In genomic region chr11:43278302-43278956, GRCh38 we compare ENCODE assay signal across 8 cellular contexts. TPM values are rescaled to one million over a fixed set of nuclear protein-coding genes. Genes with fewer than 3 reads are reported as not detected.
DNase-seq lines count a peak whose midpoint lies in the region; ATAC-seq and TF ChIP-seq lines count a peak whose summit lies in the region.

No MANE protein-coding gene starts in this region.

- no peak overlapping the region for H3K27ac ChIP-seq in heart left ventricle
- no peak overlapping the region for H3K27ac ChIP-seq in right atrium auricular region
- no peak overlapping the region for H3K27ac ChIP-seq in mammary epithelial cell (ENCODE audit: insufficient read depth, low read depth, low read length)

- H3K27me3 Mint-ChIP-seq in stimulated activated memory B cell treated with anti-CD40 and anti-IgM and Interleukin-4, amounts not matched to agents 10 μg/mL and 1 μg/mL and 100 μg/mL, for 72 hours, result peaks cover 13% of the 10 kb centered on the region

- CTCF ChIA-PET in mammary epithelial cell (lab: Charles Lee; ENCODE audit: low non-redundant PET), result interaction anchor here (0.6 to 0.7 kb wide), 2 partner anchors 186 to 392 kb away, joined by 3 to 6 read pairs; no protein-coding TSS in a partner anchor

- H3K9me3 ChIP-seq in heart left ventricle (no peaks in the 10 kb centered on the region), right atrium auricular region (no peaks in the 10 kb centered on the region), mammary epithelial cell (replicated peaks; ENCODE audit: insufficient read depth, low read length) (no peaks in the 10 kb centered on the region), neuron (ENCODE audit: low read length) (no peaks in the 10 kb centered on the region)

- H2AFZ ChIP-seq in mammary epithelial cell (ENCODE audit: low read depth, low read length) (no peak overlapping the region), neuron (ENCODE audit: low read depth, low read length) (peak overlapping the region; percentile 52)

- WGBS in heart left ventricle, 4 donors, result 40 to 49% (median 41%) methylated on average over 9 of the region's 9 CpGs
- WGBS in mammary epithelial cell (ENCODE audit: low coverage, missing lambda C conversion rate), result 32% methylated on average over 9 of the region's 9 CpGs

- peaks cover 0 to 22% (median 4%) of the 10 kb centered on the region in 9 donors for H3K27me3 ChIP-seq in heart left ventricle
- H3K27me3 ChIP-seq in right atrium auricular region, result no peaks in the 10 kb centered on the region
- H3K27me3 ChIP-seq in mammary epithelial cell (ENCODE audit: insufficient read depth, low read length), result peaks cover 2% of the 10 kb centered on the region
- H3K27me3 ChIP-seq in neuron (ENCODE audit: insufficient read depth, low read length), result peaks cover 3% of the 10 kb centered on the region

- H3K27ac Mint-ChIP-seq in stimulated activated memory B cell treated with anti-CD40 and anti-IgM and Interleukin-4, amounts not matched to agents 10 μg/mL and 1 μg/mL and 100 μg/mL, for 72 hours, result no peak overlapping the region

- no peak overlapping the region for H3K4me3 ChIP-seq in heart left ventricle
- no peak overlapping the region for H3K4me3 ChIP-seq in right atrium auricular region
- H3K4me3 ChIP-seq in mammary epithelial cell (replicated peaks in 1 of 3; ENCODE audit: insufficient read depth in 1 of 3, low read depth in 2 of 3, low read length in 3 of 3), result no peak overlapping the region
- H3K4me3 ChIP-seq in neuron (ENCODE audit: low read length), result no peak overlapping the region

- H3K36me3 ChIP-seq in heart left ventricle, result no peaks in the 10 kb centered on the region
- no peaks in the 10 kb centered on the region for H3K36me3 ChIP-seq in right atrium auricular region
- no peaks in the 10 kb centered on the region for H3K36me3 ChIP-seq in mammary epithelial cell (ENCODE audit: insufficient read depth, low read length)
- no peaks in the 10 kb centered on the region for H3K36me3 ChIP-seq in neuron (ENCODE audit: insufficient read depth, low read length)

- TF ChIP-seq CTCF in heart left ventricle (IDR thresholded peaks at IDR 0.05) (peak in 10 of 12 donors; percentile 13 to 50 (median 42)), right atrium auricular region (IDR thresholded peaks at IDR 0.05) (peak in 1 of 2 donors; percentile 54), mammary epithelial cell (conservative IDR thresholded peaks at IDR 0.05 in 1 of 2, IDR thresholded peaks at IDR 0.05 in 1 of 2; ENCODE audit: extremely low read depth in 1 of 2, insufficient read depth in 1 of 2, low read depth in 1 of 2, low read length in 2 of 2) (peak; percentile 26 to 46)

- intact Hi-C loops in heart left ventricle (cut with DNase I) (loop anchor here in 2 of 10 donors (5.0 kb wide), 2 partner anchors 506 to 1816 kb away; no protein-coding TSS in a partner anchor), mammary epithelial cell (cut with micrococcal nuclease) (loop anchor here (1.0 kb wide), 1 partner anchor 508 kb away; no protein-coding TSS in a partner anchor)

- no peaks in the 10 kb centered on the region for H3K36me3 Mint-ChIP-seq in stimulated activated memory B cell treated with anti-CD40 and anti-IgM and Interleukin-4, amounts not matched to agents 10 μg/mL and 1 μg/mL and 100 μg/mL, for 72 hours

- H3K9me3 Mint-ChIP-seq in stimulated activated memory B cell treated with anti-CD40 and anti-IgM and Interleukin-4, amounts not matched to agents 10 μg/mL and 1 μg/mL and 100 μg/mL, for 72 hours, result peaks cover 7% of the 10 kb centered on the region

- H3K4me1 Mint-ChIP-seq in stimulated activated memory B cell treated with anti-CD40 and anti-IgM and Interleukin-4, amounts not matched to agents 10 μg/mL and 1 μg/mL and 100 μg/mL, for 72 hours, result no peaks in the 10 kb centered on the region

- H3K79me2 ChIP-seq in mammary epithelial cell (ENCODE audit: insufficient read depth, low read length), result no peaks in the 10 kb centered on the region

- TF ChIP-seq POLR2A in heart left ventricle (IDR thresholded peaks at IDR 0.05), result no peak

- DNase-seq in heart left ventricle, result no peak
- DNase-seq in right atrium auricular region (ENCODE audit: low spot score), result no peak
- peak; percentile 62 for DNase-seq in NCI-H2227 (lab: John Stamatoyannopoulos, UW; ENCODE audit: unreplicated experiment)
- DNase-seq in mammary epithelial cell, result peak; percentile 16
- DNase-seq in stimulated activated CD4-positive, alpha-beta T cell treated with anti-CD3 and anti-CD28 coated beads, Interleukin-4, amount 100 ng/mL, for 4 hours, result no peak

- no peak overlapping the region for H3K4me3 Mint-ChIP-seq in stimulated activated memory B cell treated with anti-CD40 and anti-IgM and Interleukin-4, amounts not matched to agents 10 μg/mL and 1 μg/mL and 100 μg/mL, for 72 hours

- ATAC-seq in heart left ventricle (peak in 3 of 4 donors; percentile 38 to 60 (median 47)), HG02763 (IDR thresholded peaks at IDR 0.05; ENCODE audit: unreplicated experiment) (no peak)
- no peak for ATAC-seq in stimulated activated memory B cell treated with anti-CD40 and anti-IgM and Interleukin-4, amounts not matched to agents 10 μg/mL and 1 μg/mL and 100 μg/mL, for 72 hours

- H3K4me2 ChIP-seq in mammary epithelial cell (ENCODE audit: insufficient read depth, low read depth, low read length), result no peak overlapping the region

- BruUV-seq in mammary epithelial cell (replicated peaks; lab: Mats Ljungman, UMichigan), result no TSS peak

- no peak overlapping the region for H3K9ac ChIP-seq in mammary epithelial cell (ENCODE audit: insufficient read depth, low read length)

- in situ Hi-C loops in mammary epithelial cell (cut with MboI; ENCODE audit: low sequenced_read_pairs in 2 of 2), result loop anchor here in 1 of 2 donors (25.0 kb wide), 2 partner anchors 516 to 1816 kb away; partner anchors contain the start of gene LRRC4C

- H4K20me1 ChIP-seq in mammary epithelial cell (ENCODE audit: insufficient read depth, low read length), result no peaks in the 10 kb centered on the region

- H3K4me1 ChIP-seq in heart left ventricle, result no peaks in the 10 kb centered on the region
- H3K4me1 ChIP-seq in right atrium auricular region, result no peaks in the 10 kb centered on the region
- no peaks in the 10 kb centered on the region for H3K4me1 ChIP-seq in mammary epithelial cell (ENCODE audit: insufficient read depth, low read length)
- peaks cover 2% of the 10 kb centered on the region for H3K4me1 ChIP-seq in neuron (ENCODE audit: insufficient read depth, low read length)

- dilution Hi-C loops in mammary epithelial cell (cut with HindIII; ENCODE audit: low sequenced_read_pairs), result no loop called here

RNA-seq across cellular contexts. Expression of gene API5, which starts 33.4 kb away (rescaled TPM):
- 10 to 100 TPM; 37.2 to 57.9 (median 43.5) TPM for total RNA-seq in heart left ventricle
- 10 to 100 TPM; 11.4 to 39.5 TPM for polyA plus RNA-seq in heart left ventricle
- 10 to 100 TPM; 37.7 to 50.3 TPM for total RNA-seq in right atrium auricular region
- 100 to 1,000 TPM in 1 of 2 donors, 10 to 100 TPM in 1; 85.5 to 119 TPM for total RNA-seq in mammary epithelial cell
- 50.5 TPM for polyA plus RNA-seq in mammary epithelial cell
- 72.7 TPM for polyA minus RNA-seq in mammary epithelial cell

Comparison
In these comparisons a context has a peak if more than half of its experiments do, and no peak if none do; other contexts are left out.
1. ATAC-seq: peak in heart left ventricle (3 of 4); none in HG02763 (single experiment) and stimulated activated memory B cell treated with anti-CD40 and anti-IgM and Interleukin-4, amounts not matched to agents 10 μg/mL and 1 μg/mL and 100 μg/mL, for 72 hours (single experiment).
2. DNase-seq: peak in NCI-H2227 (single experiment) and mammary epithelial cell (single experiment); none in heart left ventricle (0 of 5), right atrium auricular region (single experiment) and stimulated activated CD4-positive, alpha-beta T cell treated with anti-CD3 and anti-CD28 coated beads, Interleukin-4, amount 100 ng/mL, for 4 hours (0 of 2).